In the genomic region with DNA sequence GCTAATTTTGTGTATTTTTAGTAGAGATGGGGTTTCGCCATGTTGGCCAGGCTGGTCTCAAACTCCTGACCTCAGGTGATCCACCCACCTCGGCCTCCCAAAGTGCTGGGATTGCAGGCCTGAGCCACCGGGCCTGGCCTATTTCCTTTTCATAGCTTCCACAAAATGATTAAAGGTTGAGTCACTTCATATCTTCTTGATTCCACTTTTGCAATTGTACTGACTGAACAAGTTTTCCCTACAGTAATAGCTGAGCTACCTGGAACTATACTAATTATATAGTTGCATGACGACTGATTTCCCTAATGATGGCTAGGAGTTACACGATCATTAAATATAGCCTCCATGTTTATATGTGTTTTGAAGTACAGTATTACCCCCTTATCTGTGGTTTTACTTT, we compare ENCODE assay signal across 8 cellular contexts. TPM values are rescaled to one million over a fixed set of nuclear protein-coding genes. Genes with fewer than 3 reads are reported as not detected.
DNase-seq lines count a peak whose midpoint lies in the region; FAIRE-seq and TF ChIP-seq lines count a peak whose summit lies in the region.
"Not testable (repeated sequence)": the region's sequence is repeated elsewhere in the genome, so short reads cannot be mapped to it uniquely, and the experiment has no call there.

No MANE protein-coding gene starts in this region.

- not testable (repeated sequence) for H4K20me1 ChIP-seq in keratinocyte (ENCODE audit: control insufficient read depth, extremely low read depth, insufficient read depth, low read length)

- H3K4me2 ChIP-seq in keratinocyte (ENCODE audit: control insufficient read depth, extremely low read depth, insufficient read depth, low read depth, low read length), result peak overlapping the region; percentile 29

- peaks cover 19% of the 10 kb centered on the region for H3K36me3 ChIP-seq in ACC112 (ENCODE audit: insufficient read depth, low read length)
- H3K36me3 ChIP-seq in keratinocyte (ENCODE audit: control insufficient read depth in 2 of 2, extremely low read depth in 1 of 2, insufficient read depth in 2 of 2, low read length in 2 of 2), result not testable (repeated sequence)

- DNase-seq in HCEC 1CT (peak; percentile 41), M059J (ENCODE audit: low read depth) (peak; percentile 66), RWPE1 (ENCODE audit: low spot score) (peak; percentile 57), astrocyte of the hippocampus (ENCODE audit: low read depth, low spot score) (peak; percentile 15), choroid plexus epithelial cell (ENCODE audit: low read depth) (peak; percentile 45), fibroblast of mammary gland (ENCODE audit: low read depth) (peak; percentile 30), keratinocyte (ENCODE audit: low read depth, low spot score) (peak; percentile 44)

- dilution Hi-C loops in keratinocyte (cut with MboI; ENCODE audit: extremely low pct_ligation_motif_present, low sequenced_read_pairs), result not testable (repeated sequence)

- H3K27ac ChIP-seq in ACC112 (ENCODE audit: low read depth, low read length) (peak overlapping the region; percentile 44), RWPE1 (peak overlapping the region; percentile 65), keratinocyte (ENCODE audit: control insufficient read depth, insufficient read depth, low read length) (peak overlapping the region; percentile 36)

- CTCF ChIA-PET in RWPE1 (lab: Yijun Ruan, JAX), result interaction anchor here (1.5 kb wide), 1 partner anchor 21 kb away, joined by 5 read pairs; no protein-coding TSS in a partner anchor

- not testable (repeated sequence) for TF ChIP-seq CTCF in RWPE1 (conservative IDR thresholded peaks at IDR 0.05; ENCODE audit: low read depth); choroid plexus epithelial cell (conservative IDR thresholded peaks at IDR 0.05; ENCODE audit: low read depth, low read length); fibroblast of mammary gland (conservative IDR thresholded peaks at IDR 0.05; ENCODE audit: control insufficient read depth, insufficient read depth, low read depth, low read length); keratinocyte (optimal IDR thresholded peaks at IDR 0.05 in 1 of 3, IDR thresholded peaks at IDR 0.05 in 1 of 3, conservative IDR thresholded peaks at IDR 0.05 in 1 of 3; ENCODE audit: extremely low read depth in 1 of 3, insufficient read depth in 2 of 3, low read length in 3 of 3)

- H3K9me1 ChIP-seq in keratinocyte (ENCODE audit: control insufficient read depth, extremely low read depth, insufficient read depth, low read length), result not testable (repeated sequence)

- not testable (repeated sequence) for H2AFZ ChIP-seq in ACC112 (ENCODE audit: low read length, unreplicated experiment); keratinocyte (ENCODE audit: control insufficient read depth, low read length)

- H3K4me1 ChIP-seq in ACC112 (ENCODE audit: control insufficient read depth, insufficient read depth, low read length, unreplicated experiment) (peaks cover 14% of the 10 kb centered on the region), keratinocyte (ENCODE audit: control insufficient read depth, extremely low read depth, insufficient read depth, low read length) (peaks cover 21% of the 10 kb centered on the region)

- POLR2A ChIA-PET in RWPE1 (lab: Yijun Ruan, JAX; ENCODE audit: low non-redundant PET), result interaction anchor here (0.8 kb wide), 1 partner anchor 58 kb away, joined by 4 read pairs; the partner anchor contains the start of gene ATP10D

- H3K9me3 ChIP-seq in keratinocyte (ENCODE audit: control insufficient read depth, low read depth, low read length), result not testable (repeated sequence)

- H3K27me3 ChIP-seq in ACC112 (ENCODE audit: insufficient read depth, low read length); keratinocyte (ENCODE audit: control insufficient read depth, extremely low read depth, insufficient read depth, low read length): not testable (repeated sequence)

- H3K4me3 ChIP-seq in ACC112 (ENCODE audit: low read depth, low read length); choroid plexus epithelial cell (ENCODE audit: low read depth, low read length); fibroblast of mammary gland (ENCODE audit: control insufficient read depth, low read depth, low read length); keratinocyte (ENCODE audit: control insufficient read depth in 2 of 3, extremely low read depth in 1 of 3, insufficient read depth in 2 of 3, low read depth in 1 of 3, low read length in 3 of 3): not testable (repeated sequence)

- peak; percentile 81 for FAIRE-seq in keratinocyte (lab: Jason Lieb, UNC)

- H3K79me2 ChIP-seq in ACC112 (ENCODE audit: control insufficient read depth, insufficient read depth, low read length, unreplicated experiment); keratinocyte (ENCODE audit: control insufficient read depth, insufficient read depth, low read length): not testable (repeated sequence)

- H3K9ac ChIP-seq in keratinocyte (ENCODE audit: control insufficient read depth, extremely low read depth, insufficient read depth, low read length), result not testable (repeated sequence)

RNA-seq across cellular contexts. Expression of gene ATP10D, which starts 57.6 kb away (rescaled TPM):
- total RNA-seq in M059J (2014; rRNA removed; shearing (Covaris generic)), result 26.4 and 44.5 TPM in 2 replicates
- 51.2 to 116 TPM (median 97.3 TPM) in 3 replicates for polyA plus RNA-seq in keratinocyte
- polyA plus RNA-seq in keratinocyte (2011; ENCODE audit: low read depth), result 24.5 TPM
- polyA plus RNA-seq in keratinocyte (2011; cell fraction: cytosol; rRNA removed), result 14.4 and 34.5 TPM in 2 replicates
- polyA plus RNA-seq in keratinocyte (2011; cell fraction: nucleus; rRNA removed), result 136 and 160 TPM in 2 replicates
- polyA plus RNA-seq in keratinocyte (2012; ENCODE audit: low replicate concordance), result 25.1 and 46.8 TPM in 2 replicates
- 274 to 455 TPM (median 398 TPM) in 3 replicates for polyA minus RNA-seq in keratinocyte
- 33.2 TPM for polyA minus RNA-seq in keratinocyte (2011; cell fraction: cytosol; rRNA and poly(A)+ RNA removed)
- 171 and 369 TPM in 2 replicates for polyA minus RNA-seq in keratinocyte (2011; cell fraction: nucleus; rRNA and poly(A)+ RNA removed)

Comparison
In these comparisons a context has a peak if more than half of its experiments do, and no peak if none do; other contexts are left out.
1. DNase-seq: peak in every context shown above with its lines; median percentile 66 in M059J; 57 in RWPE1; 45 in choroid plexus epithelial cell; 44 in keratinocyte; 41 in HCEC 1CT; 30 in fibroblast of mammary gland; 15 in astrocyte of the hippocampus.